11 cellular contexts compared by ENCODE assay signal in genomic region chr3:66153961-66154923, GRCh38.
DNase-seq lines count a peak whose midpoint lies in the region; ATAC-seq lines count a peak whose summit lies in the region.
"Had no signal": no experiment of that assay in that cellular context is flagged by ENCODE, and none has a peak within 500 bp of the region (broad histone marks: within the 10 kb centered on the region; RNA-seq: fewer than 3 reads in every experiment).

No MANE protein-coding gene starts in this region.

- H2AFZ ChIP-seq in GM23248 = peak overlapping the region; percentile 85

- H3K4me2 ChIP-seq in GM23248 (ENCODE audit: unreplicated experiment) = peak overlapping the region; percentile 96

- H4K20me1 ChIP-seq in GM23248 (ENCODE audit: insufficient read depth) = no peaks in the 10 kb centered on the region

- H3F3A ChIP-seq in GM23248 (ENCODE audit: insufficient read depth) = peaks cover 5% of the 10 kb centered on the region; the same call in 1 of the 2 replicates

- no peaks in the 10 kb centered on the region for H3K9me3 ChIP-seq in GM23248 (ENCODE audit: low read depth)
- no peaks in the 10 kb centered on the region for H3K9me3 ChIP-seq in stomach smooth muscle (ENCODE audit: control insufficient read depth in 2 of 2, low read length in 2 of 2)

- no peak for ATAC-seq in HG03280 (IDR thresholded peaks at IDR 0.05; ENCODE audit: unreplicated experiment)
- no peak for ATAC-seq in GM18861 (IDR thresholded peaks at IDR 0.05; ENCODE audit: unreplicated experiment)
- ATAC-seq: activated T-helper 17 cell treated with anti-CD3 and anti-CD28 coated beads, Interleukin-2, amount 50 U/mL, for 72 hours had no signal

- H3K27ac ChIP-seq in GM23248 (0 out of 2 replicates have a peak overlapping the region, but pooled peaks have one; percentile 8), stomach smooth muscle (ENCODE audit: low read length) (peak overlapping the region; percentile 11)

- in situ Hi-C loops in GM23248 (cut with MboI) = no loop called here

- H3K27me3 ChIP-seq in GM23248 (replicated peaks; ENCODE audit: insufficient read depth) (no peaks in the 10 kb centered on the region), stomach smooth muscle (ENCODE audit: control insufficient read depth in 1 of 2, insufficient read depth in 2 of 2, low read length in 2 of 2) (no peaks in the 10 kb centered on the region)

- no peaks in the 10 kb centered on the region for H3K9me2 ChIP-seq in GM23248 (ENCODE audit: insufficient read depth)

- WGBS in GM23248 (ENCODE audit: low coverage in 1 of 2, low lambda C conversion rate in 2 of 2, missing lambda C conversion rate in 2 of 2), 2 experiments = 29 to 33% methylated on average over 21 to 22 of the region's 22 CpGs

- H3K4me3 ChIP-seq in GM23248 = peak overlapping the region; percentile 75
- peak overlapping the region; percentile 73 to 76 for H3K4me3 ChIP-seq in stomach smooth muscle (ENCODE audit: low read length in 2 of 2)

- no peaks in the 10 kb centered on the region for H3K79me2 ChIP-seq in GM23248 (ENCODE audit: insufficient read depth)

- peak overlapping the region; percentile 55 for H3K9ac ChIP-seq in GM23248
- peak overlapping the region; percentile 36 to 51 for H3K9ac ChIP-seq in stomach smooth muscle (ENCODE audit: low read length in 2 of 2)

- H3K4me1 ChIP-seq in GM23248 (ENCODE audit: insufficient read depth) = peaks cover 9% of the 10 kb centered on the region
- H3K4me1 ChIP-seq in stomach smooth muscle (ENCODE audit: control insufficient read depth, insufficient read depth, low read length) = peaks cover 4% of the 10 kb centered on the region

- DNase-seq in GM23248 = peak; percentile 69
- DNase-seq in cerebellum (ENCODE audit: low spot score) = peak; percentile 82
- DNase-seq in kidney tubule cell (ENCODE audit: low spot score) = peak; percentile 46
- DNase-seq in activated CD4-positive, CD25-positive, alpha-beta regulatory T cell treated with anti-CD3 and anti-CD28 coated beads, Interleukin-2, amount 50 U/mL, for 72 hours = no peak
- no peak for DNase-seq in NK-92 treated with Interleukin-12 subunit alpha and Interleukin-12 subunit beta, amount 100 ng/mL, for 24 hours (lab: John Stamatoyannopoulos, UW)
- DNase-seq: DMS 273 treated with DMSO at 0.1 percent for 48 hours, T-helper 9 cell had no signal

- H3K36me3 ChIP-seq in GM23248 (ENCODE audit: low read depth) (no peaks in the 10 kb centered on the region), stomach smooth muscle (ENCODE audit: control insufficient read depth in 2 of 2, insufficient read depth in 2 of 2, low read length in 2 of 2) (no peaks in the 10 kb centered on the region)

Comparison
In these comparisons a context has a peak if more than half of its experiments do, and no peak if none do; other contexts are left out.
1. DNase-seq: peak in GM23248 (single experiment), cerebellum (single experiment) and kidney tubule cell (single experiment); none in activated CD4-positive, CD25-positive, alpha-beta regulatory T cell treated with anti-CD3 and anti-CD28 coated beads, Interleukin-2, amount 50 U/mL, for 72 hours (single experiment) and NK-92 treated with Interleukin-12 subunit alpha and Interleukin-12 subunit beta, amount 100 ng/mL, for 24 hours (single experiment).